28 cellular contexts compared by ENCODE assay signal in the genomic region with DNA sequence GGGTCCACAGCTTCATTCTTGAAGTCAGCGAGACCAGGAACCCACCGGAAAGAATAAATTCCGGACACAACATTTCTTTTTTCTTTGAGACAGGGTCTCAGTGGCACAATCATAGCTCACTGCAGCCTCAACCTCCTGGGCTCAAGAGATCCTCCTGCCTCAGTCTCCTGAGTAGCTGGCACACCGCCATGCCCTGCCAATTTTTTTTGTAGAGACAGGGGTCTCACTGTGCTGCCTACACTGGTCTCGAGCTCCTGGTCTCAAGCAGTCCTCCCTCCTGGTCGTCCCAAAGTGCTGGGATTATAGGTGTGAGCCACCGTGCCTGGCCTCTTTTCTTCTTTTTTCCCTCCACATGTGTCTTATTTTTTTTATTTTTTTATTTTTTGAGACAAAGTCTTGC. TPM values are rescaled to one million over a fixed set of nuclear protein-coding genes. Genes with fewer than 3 reads are reported as not detected.
DNase-seq lines count a peak whose midpoint lies in the region; ATAC-seq, FAIRE-seq and TF ChIP-seq lines count a peak whose summit lies in the region.
"Had no signal": no experiment of that assay in that cellular context is flagged by ENCODE, and none has a peak within 500 bp of the region (broad histone marks: within the 10 kb centered on the region; RNA-seq: fewer than 3 reads in every experiment).

No MANE protein-coding gene starts in this region.

- no peak for FAIRE-seq in endothelial cell of umbilical vein (lab: Jason Lieb, UNC)

- H3K36me3 Mint-ChIP-seq in activated CD4-positive, alpha-beta T cell treated with anti-CD3 and anti-CD28 coated beads, Interleukin-2, amount 10 ng/mL, durations not matched to agents 24 days and 14 days (ENCODE audit: low read depth): peaks cover 17% of the 10 kb centered on the region
- H3K36me3 Mint-ChIP-seq in CD4-positive, CD25-positive, alpha-beta regulatory T cell: no peaks in the 10 kb centered on the region
- peaks cover 21% of the 10 kb centered on the region for H3K36me3 Mint-ChIP-seq in activated CD8-positive, alpha-beta T cell treated with anti-CD3 and anti-CD28 coated beads for 36 hours (ENCODE audit: low read depth)

- H3K9me3 Mint-ChIP-seq in activated CD4-positive, alpha-beta T cell treated with anti-CD3 and anti-CD28 coated beads, Interleukin-2, amount 10 ng/mL, durations not matched to agents 24 days and 14 days: peaks cover 9% of the 10 kb centered on the region
- H3K9me3 Mint-ChIP-seq in CD4-positive, CD25-positive, alpha-beta regulatory T cell: peaks cover 0 to 2% (median 0%) of the 10 kb centered on the region in 7 donors
- peaks cover 8% of the 10 kb centered on the region for H3K9me3 Mint-ChIP-seq in activated CD8-positive, alpha-beta T cell treated with anti-CD3 and anti-CD28 coated beads for 36 hours

- peak overlapping the region; percentile 98 for H3K27ac Mint-ChIP-seq in activated CD4-positive, alpha-beta T cell treated with anti-CD3 and anti-CD28 coated beads, Interleukin-2, amount 10 ng/mL, durations not matched to agents 24 days and 14 days
- peak overlapping the region; percentile 69 to 94 (median 93) for H3K27ac Mint-ChIP-seq in CD4-positive, CD25-positive, alpha-beta regulatory T cell
- peak overlapping the region; percentile 97 for H3K27ac Mint-ChIP-seq in activated CD8-positive, alpha-beta T cell treated with anti-CD3 and anti-CD28 coated beads for 36 hours

- CTCF ChIA-PET in activated CD8-positive, alpha-beta T cell treated with anti-CD3 and anti-CD28 coated beads for 36 hours (lab: Charles Lee): interaction anchor here (1.0 to 1.4 kb wide), 4 partner anchors 19 to 106 kb away, joined by 3 to 5 read pairs (median 4); no protein-coding TSS in a partner anchor
- CTCF ChIA-PET in endothelial cell of umbilical vein (lab: Charles Lee): interaction anchor here (2.3 kb wide), 1 partner anchor 106 kb away, joined by 10 read pairs; no protein-coding TSS in a partner anchor

- H3K79me2 ChIP-seq in endothelial cell of umbilical vein (ENCODE audit: control insufficient read depth, insufficient read depth, low read length): no peaks in the 10 kb centered on the region

- peaks cover 39% of the 10 kb centered on the region for H3K4me1 Mint-ChIP-seq in activated CD4-positive, alpha-beta T cell treated with anti-CD3 and anti-CD28 coated beads, Interleukin-2, amount 10 ng/mL, durations not matched to agents 24 days and 14 days
- H3K4me1 Mint-ChIP-seq in CD4-positive, CD25-positive, alpha-beta regulatory T cell: peaks cover 9 to 30% (median 12%) of the 10 kb centered on the region in 4 donors
- H3K4me1 Mint-ChIP-seq in activated CD8-positive, alpha-beta T cell treated with anti-CD3 and anti-CD28 coated beads for 36 hours (ENCODE audit: low read depth): peaks cover 50% of the 10 kb centered on the region

- H3K36me3 ChIP-seq in CD4-positive, CD25-positive, alpha-beta regulatory T cell (ENCODE audit: control insufficient read depth, insufficient read depth, low read length): no peaks in the 10 kb centered on the region
- no peaks in the 10 kb centered on the region for H3K36me3 ChIP-seq in endothelial cell of umbilical vein (ENCODE audit: control insufficient read depth in 2 of 2, extremely low read depth in 1 of 2, insufficient read depth in 2 of 2, low read length in 2 of 2)
- H3K36me3 ChIP-seq: cardiac muscle cell, gastrocnemius medialis had no signal

- H4K20me1 ChIP-seq in endothelial cell of umbilical vein (replicated peaks; ENCODE audit: control insufficient read depth, extremely low read depth, insufficient read depth, low read length): no peaks in the 10 kb centered on the region

- H3K9ac ChIP-seq in endothelial cell of umbilical vein (replicated peaks; ENCODE audit: extremely low read depth, insufficient read depth, low read length): no peak overlapping the region
- H3K9ac ChIP-seq: SK-N-SH had no signal

- intact Hi-C loops in activated CD4-positive, alpha-beta T cell treated with anti-CD3 and anti-CD28 coated beads, Interleukin-2, amount 10 ng/mL, durations not matched to agents 24 days and 14 days (cut with micrococcal nuclease): no loop called here
- intact Hi-C loops in activated CD8-positive, alpha-beta T cell treated with anti-CD3 and anti-CD28 coated beads for 36 hours (cut with micrococcal nuclease): loop anchor here (2.0 kb wide), 1 partner anchor 20 kb away; the partner anchor contains the start of gene ENO1
- intact Hi-C loops in endothelial cell of umbilical vein (cut with micrococcal nuclease): no loop called here

- no peaks in the 10 kb centered on the region for H3K27me3 ChIP-seq in CD4-positive, CD25-positive, alpha-beta regulatory T cell (ENCODE audit: control insufficient read depth, insufficient read depth, low read length)
- peaks cover 0 to 5% of the 10 kb centered on the region in 2 experiments for H3K27me3 ChIP-seq in endothelial cell of umbilical vein (ENCODE audit: control insufficient read depth in 2 of 2, insufficient read depth in 2 of 2, low read length in 2 of 2)
- H3K27me3 ChIP-seq: cardiac muscle cell, dorsolateral prefrontal cortex, gastrocnemius medialis, testis had no signal

- H3K9me3 ChIP-seq in CD4-positive, CD25-positive, alpha-beta regulatory T cell (ENCODE audit: control insufficient read depth in 2 of 2, low read length in 2 of 2): no peaks in the 10 kb centered on the region
- H3K9me3 ChIP-seq in endothelial cell of umbilical vein (replicated peaks; ENCODE audit: control insufficient read depth, insufficient read depth, low read length): no peaks in the 10 kb centered on the region
- H3K9me3 ChIP-seq: gastrocnemius medialis, SK-N-SH, testis had no signal

- no peak for DNase-seq in activated CD4-positive, alpha-beta T cell treated with anti-CD3 and anti-CD28 coated beads, Interleukin-2, amount 10 ng/mL, durations not matched to agents 24 days and 14 days
- DNase-seq in activated CD4-positive, alpha-beta T cell treated with anti-CD3 and anti-CD28 coated beads, Interleukin-2, amount 50 U/mL, for 48 hours: no peak
- no peak for DNase-seq in CD4-positive, CD25-positive, alpha-beta regulatory T cell
- no peak for DNase-seq in activated CD8-positive, alpha-beta T cell treated with anti-CD3 and anti-CD28 coated beads for 36 hours
- DNase-seq in endothelial cell of umbilical vein (ENCODE audit: low read depth, low spot score): no peak
- no peak for DNase-seq in SW 1271 (lab: John Stamatoyannopoulos, UW)
- DNase-seq in NCI-H146 (lab: John Stamatoyannopoulos, UW): no peak
- DNase-seq: amygdala; C1 segment of cervical spinal cord; dorsolateral prefrontal cortex; gastrocnemius medialis; H7; Kasumi-1; NCI-H1092; NCI-H2081; SK-N-SH; stimulated activated CD8-positive, alpha-beta memory T cell treated with anti-CD3 and anti-CD28 coated beads, Interleukin-4, amount 100 ng/mL, for 48 hours; testis had no signal

- BruUV-seq in endothelial cell of umbilical vein (replicated peaks; lab: Mats Ljungman, UMichigan): no TSS peak

- no peak for TF ChIP-seq CTCF in activated CD8-positive, alpha-beta T cell treated with anti-CD3 and anti-CD28 coated beads for 36 hours (IDR thresholded peaks at IDR 0.05)
- no peak for TF ChIP-seq CTCF in endothelial cell of umbilical vein (IDR thresholded peaks at IDR 0.05; ENCODE audit: extremely low read depth in 1 of 2, insufficient read depth in 1 of 2, low read depth in 1 of 2, low read length in 2 of 2)

- peaks cover 15% of the 10 kb centered on the region for H3K4me1 ChIP-seq in CD4-positive, CD25-positive, alpha-beta regulatory T cell (ENCODE audit: control insufficient read depth, insufficient read depth, low read length, poor library complexity, severe bottlenecking)
- H3K4me1 ChIP-seq in endothelial cell of umbilical vein (ENCODE audit: control insufficient read depth, extremely low read depth, insufficient read depth, low read length): peaks cover 12% of the 10 kb centered on the region
- H3K4me1 ChIP-seq: gastrocnemius medialis had no signal

- TF ChIP-seq POLR2A in endothelial cell of umbilical vein (IDR thresholded peaks at IDR 0.05; ENCODE audit: low read depth, low read length): no peak

- H3K4me3 ChIP-seq in CD4-positive, CD25-positive, alpha-beta regulatory T cell (ENCODE audit: low read depth, low read length): no peak overlapping the region
- no peak overlapping the region for H3K4me3 ChIP-seq in endothelial cell of umbilical vein (replicated peaks in 1 of 3; ENCODE audit: insufficient read depth in 1 of 3, low read depth in 1 of 3, low read length in 3 of 3)
- H3K4me3 ChIP-seq: cardiac muscle cell, dorsolateral prefrontal cortex, gastrocnemius medialis, testis had no signal

- no peaks in the 10 kb centered on the region for H3K9me1 ChIP-seq in endothelial cell of umbilical vein (replicated peaks; ENCODE audit: control insufficient read depth, extremely low read depth, insufficient read depth, low read length)

- H3K4me3 Mint-ChIP-seq in activated CD4-positive, alpha-beta T cell treated with anti-CD3 and anti-CD28 coated beads, Interleukin-2, amount 10 ng/mL, durations not matched to agents 24 days and 14 days: no peak overlapping the region
- H3K4me3 Mint-ChIP-seq in CD4-positive, CD25-positive, alpha-beta regulatory T cell: no peak overlapping the region
- peak overlapping the region; percentile 28 for H3K4me3 Mint-ChIP-seq in activated CD8-positive, alpha-beta T cell treated with anti-CD3 and anti-CD28 coated beads for 36 hours

- H2AFZ ChIP-seq in endothelial cell of umbilical vein (ENCODE audit: low read depth, low read length): no peak overlapping the region

- no peaks in the 10 kb centered on the region for H3K27me3 Mint-ChIP-seq in activated CD4-positive, alpha-beta T cell treated with anti-CD3 and anti-CD28 coated beads, Interleukin-2, amount 10 ng/mL, durations not matched to agents 24 days and 14 days
- H3K27me3 Mint-ChIP-seq in CD4-positive, CD25-positive, alpha-beta regulatory T cell: no peaks in the 10 kb centered on the region
- no peaks in the 10 kb centered on the region for H3K27me3 Mint-ChIP-seq in activated CD8-positive, alpha-beta T cell treated with anti-CD3 and anti-CD28 coated beads for 36 hours

- peak overlapping the region; percentile 57 for H3K27ac ChIP-seq in CD4-positive, CD25-positive, alpha-beta regulatory T cell (ENCODE audit: insufficient read depth, low read length, poor library complexity, severe bottlenecking)
- H3K27ac ChIP-seq in endothelial cell of umbilical vein (ENCODE audit: insufficient read depth, low read depth, low read length): peak overlapping the region; percentile 17
- H3K27ac ChIP-seq: cardiac muscle cell, dorsolateral prefrontal cortex, gastrocnemius medialis, testis had no signal

- ATAC-seq in CD4-positive, CD25-positive, alpha-beta regulatory T cell (ENCODE audit: low read depth in 2 of 2): no peak
- no peak for ATAC-seq in activated CD8-positive, alpha-beta T cell treated with anti-CD3 and anti-CD28 coated beads for 36 hours
- no peak for ATAC-seq in GM21737 (IDR thresholded peaks at IDR 0.05; ENCODE audit: unreplicated experiment)
- ATAC-seq: gastrocnemius medialis had no signal

- dilution Hi-C loops in endothelial cell of umbilical vein (cut with MboI; ENCODE audit: extremely low pct_ligation_motif_present, low sequenced_read_pairs): no loop called here

- POLR2A ChIA-PET in activated CD8-positive, alpha-beta T cell treated with anti-CD3 and anti-CD28 coated beads for 36 hours (lab: Charles Lee): interaction anchor here (0.8 to 5.0 kb wide), 10 partner anchors 9 to 89 kb away, joined by 3 to 53 read pairs (median 5); partner anchors contain the start of gene ENO1
- POLR2A ChIA-PET in endothelial cell of umbilical vein (lab: Charles Lee): no interaction called here

- H3K4me2 ChIP-seq in endothelial cell of umbilical vein (ENCODE audit: insufficient read depth, low read length): no peak overlapping the region

RNA-seq across cellular contexts. Expression of gene ENO1, which starts 20.6 kb away (rescaled TPM):
- 3,899 and 3,999 TPM in 2 replicates for total RNA-seq in activated CD4-positive, alpha-beta T cell treated with anti-CD3 and anti-CD28 coated beads, Interleukin-2, amount 10 ng/mL, durations not matched to agents 24 days and 14 days
- 353 TPM for total RNA-seq in CD4-positive, CD25-positive, alpha-beta regulatory T cell
- 1,000 to 10,000 TPM in 3 of 4 donors, 100 to 1,000 TPM in 1; 913 to 1,094 (median 1,059) TPM for polyA plus RNA-seq in CD4-positive, CD25-positive, alpha-beta regulatory T cell
- total RNA-seq in activated CD8-positive, alpha-beta T cell treated with anti-CD3 and anti-CD28 coated beads for 36 hours: 1,000 to 10,000 TPM; 4,199 to 4,245 TPM
- 1,530 and 1,593 TPM in 2 replicates for total RNA-seq in endothelial cell of umbilical vein
- polyA plus RNA-seq in endothelial cell of umbilical vein: 1,111 and 1,134 TPM in 2 replicates
- polyA plus RNA-seq in endothelial cell of umbilical vein (2011; cell fraction: cytosol; rRNA removed): 1,324 and 1,546 TPM in 2 replicates
- 1,008 and 1,022 TPM in 2 replicates for polyA plus RNA-seq in endothelial cell of umbilical vein (2011; cell fraction: nucleus; rRNA removed)
- polyA plus RNA-seq in endothelial cell of umbilical vein (2012): 1,225 and 1,921 TPM in 2 replicates
- 1,405 and 1,507 TPM in 2 replicates for polyA minus RNA-seq in endothelial cell of umbilical vein
- 1,988 TPM for polyA minus RNA-seq in endothelial cell of umbilical vein (2011; cell fraction: cytosol; rRNA and poly(A)+ RNA removed)
- polyA minus RNA-seq in endothelial cell of umbilical vein (2011; cell fraction: nucleus; rRNA and poly(A)+ RNA removed): 303 and 331 TPM in 2 replicates

RNA-seq across cellular contexts. Expression of gene CA6, which starts 46.6 kb away (rescaled TPM):
- 1.0 and 1.3 TPM in 2 replicates for total RNA-seq in activated CD4-positive, alpha-beta T cell treated with anti-CD3 and anti-CD28 coated beads, Interleukin-2, amount 10 ng/mL, durations not matched to agents 24 days and 14 days
- not detected for total RNA-seq in CD4-positive, CD25-positive, alpha-beta regulatory T cell
- polyA plus RNA-seq in CD4-positive, CD25-positive, alpha-beta regulatory T cell: under 1 TPM in 2 of 4 donors, not detected in 2; 0.41 to 0.61 TPM
- total RNA-seq in activated CD8-positive, alpha-beta T cell treated with anti-CD3 and anti-CD28 coated beads for 36 hours: 1 to 10 TPM; 3.5 to 3.9 TPM
- not detected in 2 replicates for total RNA-seq in endothelial cell of umbilical vein
- not detected in 2 replicates for polyA plus RNA-seq in endothelial cell of umbilical vein
- not detected in 2 replicates for polyA plus RNA-seq in endothelial cell of umbilical vein (2011; cell fraction: cytosol; rRNA removed)
- not detected in 2 replicates for polyA plus RNA-seq in endothelial cell of umbilical vein (2011; cell fraction: nucleus; rRNA removed)
- not detected in 2 replicates for polyA plus RNA-seq in endothelial cell of umbilical vein (2012)
- polyA minus RNA-seq in endothelial cell of umbilical vein: not detected in 2 replicates
- not detected for polyA minus RNA-seq in endothelial cell of umbilical vein (2011; cell fraction: cytosol; rRNA and poly(A)+ RNA removed)
- not detected in 2 replicates for polyA minus RNA-seq in endothelial cell of umbilical vein (2011; cell fraction: nucleus; rRNA and poly(A)+ RNA removed)
- total RNA-seq: A673, cardiac muscle cell, esophagus mucosa, gastrocnemius medialis, H7, HT-29, kidney epithelial cell, lung microvascular endothelial cell, myocyte, NCI-H460, osteocyte had no signal
- polyA plus RNA-seq: cardiac muscle cell, SK-N-SH had no signal
